ENCODE assay signal across 8 cellular contexts in genomic region chr2:54568876-54569298, GRCh38.
DNase-seq lines count a peak whose midpoint lies in the region; ATAC-seq and TF ChIP-seq lines count a peak whose summit lies in the region.

No MANE protein-coding gene starts in this region.

- DNase-seq in activated CD4-positive, alpha-beta memory T cell treated with anti-CD3 and anti-CD28 coated beads for 36 hours, result no peak
- no peak for DNase-seq in COLO668 (lab: John Stamatoyannopoulos, UW; ENCODE audit: unreplicated experiment)
- no peak for DNase-seq in stimulated activated CD4-positive, alpha-beta T cell treated with anti-CD3 and anti-CD28 coated beads, Interleukin-4, amount 100 ng/mL, for 1 hour
- DNase-seq in ovary, result no peak

- POLR2A ChIA-PET in activated CD4-positive, alpha-beta memory T cell treated with anti-CD3 and anti-CD28 coated beads for 36 hours (lab: Charles Lee), result interaction anchor here (1.3 to 9.1 kb wide), 2 partner anchors 10 to 28 kb away, joined by 3 to 113 read pairs; no protein-coding TSS in a partner anchor

- H3K27ac ChIP-seq in ovary, result no peak overlapping the region

- H3K27me3 ChIP-seq in ovary, result no peaks in the 10 kb centered on the region

- WGBS in ovary, 3 donors, result 46 to 55% (median 52%) methylated on average over 5 of the region's 5 CpGs

- no peaks in the 10 kb centered on the region for H3K27me3 Mint-ChIP-seq in activated CD4-positive, alpha-beta memory T cell treated with anti-CD3 and anti-CD28 coated beads for 36 hours
- no peaks in the 10 kb centered on the region for H3K27me3 Mint-ChIP-seq in nephron (ENCODE audit: low read depth)

- intact Hi-C loops in activated CD4-positive, alpha-beta memory T cell treated with anti-CD3 and anti-CD28 coated beads for 36 hours (cut with micrococcal nuclease), result no loop called here
- intact Hi-C loops in ovary (cut with DNase I), result no loop called here

- H3K4me1 ChIP-seq in ovary (ENCODE audit: insufficient read depth), result peaks cover 27% of the 10 kb centered on the region

- peaks cover 82% of the 10 kb centered on the region for H3K4me1 Mint-ChIP-seq in activated CD4-positive, alpha-beta memory T cell treated with anti-CD3 and anti-CD28 coated beads for 36 hours (ENCODE audit: low read depth)
- peaks cover 74% of the 10 kb centered on the region for H3K4me1 Mint-ChIP-seq in nephron

- TF ChIP-seq EP300 in ovary (IDR thresholded peaks at IDR 0.05), result no peak

- no peaks in the 10 kb centered on the region for H3K36me3 ChIP-seq in ovary

- peak overlapping the region; percentile 96 for H3K27ac Mint-ChIP-seq in activated CD4-positive, alpha-beta memory T cell treated with anti-CD3 and anti-CD28 coated beads for 36 hours
- H3K27ac Mint-ChIP-seq in nephron, result peak overlapping the region; percentile 79 to 90 (median 84)

- H3K36me3 Mint-ChIP-seq in activated CD4-positive, alpha-beta memory T cell treated with anti-CD3 and anti-CD28 coated beads for 36 hours, result no peaks in the 10 kb centered on the region
- H3K36me3 Mint-ChIP-seq in nephron (ENCODE audit: low read depth), result peaks cover 4% of the 10 kb centered on the region

- H3K4me3 Mint-ChIP-seq in activated CD4-positive, alpha-beta memory T cell treated with anti-CD3 and anti-CD28 coated beads for 36 hours, result peak overlapping the region; percentile 76
- peak overlapping the region in 1 of 3 experiments; percentile 27 for H3K4me3 Mint-ChIP-seq in nephron

- H3K4me3 ChIP-seq in ovary, result no peak overlapping the region

- H3K9me3 ChIP-seq in ovary, result no peaks in the 10 kb centered on the region

- H3K9me3 Mint-ChIP-seq in activated CD4-positive, alpha-beta memory T cell treated with anti-CD3 and anti-CD28 coated beads for 36 hours, result no peaks in the 10 kb centered on the region
- H3K9me3 Mint-ChIP-seq in nephron, result no peaks in the 10 kb centered on the region

- TF ChIP-seq CTCF in nephron (IDR thresholded peaks at IDR 0.05; ENCODE audit: unreplicated experiment in 3 of 3), result no peak
- no peak for TF ChIP-seq CTCF in ovary (IDR thresholded peaks at IDR 0.05)

- CTCF ChIA-PET in activated CD4-positive, alpha-beta memory T cell treated with anti-CD3 and anti-CD28 coated beads for 36 hours (lab: Charles Lee), result interaction anchor here (0.9 to 6.2 kb wide), 2 partner anchors 10 to 89 kb away, joined by 3 to 37 read pairs; no protein-coding TSS in a partner anchor

- no peak for TF ChIP-seq POLR2A in ovary (IDR thresholded peaks at IDR 0.05)

- peak; percentile 25 for ATAC-seq in GM18520 (IDR thresholded peaks at IDR 0.05; ENCODE audit: unreplicated experiment)
- peak; percentile 29 for ATAC-seq in HG02623 (IDR thresholded peaks at IDR 0.05; ENCODE audit: unreplicated experiment)
- ATAC-seq in GM19328 (IDR thresholded peaks at IDR 0.05; ENCODE audit: unreplicated experiment), result no peak
